15 cellular contexts compared by ENCODE assay signal in the genomic region with DNA sequence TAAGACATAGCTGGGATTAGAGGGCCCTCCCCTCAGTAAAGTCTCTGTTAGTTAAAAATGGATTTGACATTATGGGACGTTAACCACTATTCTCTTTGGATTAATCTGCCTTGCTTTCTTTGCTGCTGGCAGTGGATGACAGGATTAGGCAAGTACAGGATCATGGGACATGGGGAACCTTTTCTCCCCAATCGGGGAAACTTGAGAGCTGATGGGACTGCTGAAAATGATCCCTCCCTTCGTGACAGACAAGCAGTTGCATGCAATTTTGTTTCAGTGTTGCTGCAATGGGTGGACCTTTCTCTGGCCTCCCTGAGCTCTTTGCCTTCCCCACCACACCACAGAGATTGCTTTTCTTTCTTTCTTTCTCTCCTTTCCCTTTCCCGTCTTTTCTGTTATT.
DNase-seq lines count a peak whose midpoint lies in the region; ATAC-seq and TF ChIP-seq lines count a peak whose summit lies in the region.
"Had no signal": no experiment of that assay in that cellular context is flagged by ENCODE, and none has a peak within 500 bp of the region (broad histone marks: within the 10 kb centered on the region; RNA-seq: fewer than 3 reads in every experiment).

No MANE protein-coding gene starts in this region.

- no peaks in the 10 kb centered on the region for H3K9me3 ChIP-seq in right cardiac atrium (ENCODE audit: control insufficient read depth, low read length)
- no peaks in the 10 kb centered on the region for H3K9me3 ChIP-seq in gastroesophageal sphincter
- peaks cover 0 to 8% (median 2%) of the 10 kb centered on the region in 5 donors for H3K9me3 ChIP-seq in subcutaneous abdominal adipose tissue (ENCODE audit: control insufficient read depth in 5 of 5, low read length in 5 of 5)
- H3K9me3 ChIP-seq: HAP-1 had no signal

- 68% methylated on average over 4 of the region's 4 CpGs for WGBS in right cardiac atrium
- 79 to 89% methylated on average over 3 to 4 of the region's 4 CpGs for WGBS in gastroesophageal sphincter (ENCODE audit: low coverage in 1 of 2), 2 donors

- H3K9ac ChIP-seq in subcutaneous abdominal adipose tissue (ENCODE audit: low read length in 5 of 5): no peak overlapping the region
- H3K9ac ChIP-seq: GM23248 had no signal

- TF ChIP-seq EP300 in gastroesophageal sphincter (IDR thresholded peaks at IDR 0.05): no peak

- H3K27me3 ChIP-seq in right cardiac atrium (ENCODE audit: control insufficient read depth, insufficient read depth): no peaks in the 10 kb centered on the region
- no peaks in the 10 kb centered on the region for H3K27me3 ChIP-seq in gastroesophageal sphincter
- no peaks in the 10 kb centered on the region for H3K27me3 ChIP-seq in subcutaneous abdominal adipose tissue (ENCODE audit: control insufficient read depth in 5 of 5, insufficient read depth in 4 of 5, low read length in 5 of 5)

- peak in 1 of 3 donors; percentile 16 for DNase-seq in right cardiac atrium
- DNase-seq in cardiac septum (ENCODE audit: low spot score): no peak
- no peak for DNase-seq in HT-29 (ENCODE audit: low spot score)
- no peak for DNase-seq in HEK293T (ENCODE audit: extremely low spot score)
- no peak for DNase-seq in DMS79 treated with DMSO at 0.1 percent for 48 hours (lab: John Stamatoyannopoulos, UW)
- DNase-seq: C1 segment of cervical spinal cord; Calu3; CD4-positive, alpha-beta T cell; DMS 273 treated with DMSO at 0.1 percent for 48 hours; HFFc6 had no signal

- TF ChIP-seq POLR2A in gastroesophageal sphincter (IDR thresholded peaks at IDR 0.05): no peak

- H3K4me3 ChIP-seq in right cardiac atrium (ENCODE audit: low read length) (no peak overlapping the region), gastroesophageal sphincter (no peak overlapping the region), subcutaneous abdominal adipose tissue (ENCODE audit: low read depth in 1 of 5, low read length in 5 of 5) (peak overlapping the region in 2 of 5 donors; percentile 17 to 38)
- H3K4me3 ChIP-seq: GM12878, GM23248, HAP-1 had no signal

- CTCF ChIA-PET in HEK293T (lab: Yijun Ruan, JAX): no interaction called here

- H3K36me3 ChIP-seq in gastroesophageal sphincter: no peaks in the 10 kb centered on the region
- no peaks in the 10 kb centered on the region for H3K36me3 ChIP-seq in subcutaneous abdominal adipose tissue (ENCODE audit: control insufficient read depth in 5 of 5, insufficient read depth in 5 of 5, low read length in 5 of 5)
- H3K36me3 ChIP-seq: HAP-1 had no signal

- intact Hi-C loops in right cardiac atrium (cut with DNase I) (no loop called here), cardiac septum (cut with DNase I) (no loop called here)

- peak overlapping the region; percentile 12 for H3K27ac ChIP-seq in right cardiac atrium (ENCODE audit: low read length)
- H3K27ac ChIP-seq in gastroesophageal sphincter: no peak overlapping the region
- peak overlapping the region; percentile 69 for H3K27ac ChIP-seq in subcutaneous abdominal adipose tissue (ENCODE audit: low read depth, low read length)
- H3K27ac ChIP-seq: GM23248 had no signal

- no peaks in the 10 kb centered on the region for H3K4me1 ChIP-seq in right cardiac atrium (ENCODE audit: control insufficient read depth, insufficient read depth, low read length)
- no peaks in the 10 kb centered on the region for H3K4me1 ChIP-seq in gastroesophageal sphincter
- peaks cover 3 to 32% (median 15%) of the 10 kb centered on the region in 5 donors for H3K4me1 ChIP-seq in subcutaneous abdominal adipose tissue (ENCODE audit: control insufficient read depth in 5 of 5, insufficient read depth in 5 of 5, low read length in 5 of 5)

- TF ChIP-seq CTCF in gastroesophageal sphincter (IDR thresholded peaks at IDR 0.05): no peak

- POLR2A ChIA-PET in HEK293T (lab: Yijun Ruan, JAX): no interaction called here

- ATAC-seq in right cardiac atrium (peak; percentile 73 to 77), gastroesophageal sphincter (peak; percentile 62)
- ATAC-seq: GM12878 had no signal

TF ChIP-seq in HEK293T, 16 proteins besides CTCF, POLR2A, EP300 and RAD21:
- no peak for TF ChIP-seq SP1 (IDR thresholded peaks at IDR 0.05)
- no peak for TF ChIP-seq FOXM1 (IDR thresholded peaks at IDR 0.05; ENCODE audit: borderline replicate concordance)
- no peak for TF ChIP-seq SUZ12 (IDR thresholded peaks at IDR 0.05)
- no peak for TF ChIP-seq TARDBP (IDR thresholded peaks at IDR 0.05)
- TF ChIP-seq, protein P1, sequence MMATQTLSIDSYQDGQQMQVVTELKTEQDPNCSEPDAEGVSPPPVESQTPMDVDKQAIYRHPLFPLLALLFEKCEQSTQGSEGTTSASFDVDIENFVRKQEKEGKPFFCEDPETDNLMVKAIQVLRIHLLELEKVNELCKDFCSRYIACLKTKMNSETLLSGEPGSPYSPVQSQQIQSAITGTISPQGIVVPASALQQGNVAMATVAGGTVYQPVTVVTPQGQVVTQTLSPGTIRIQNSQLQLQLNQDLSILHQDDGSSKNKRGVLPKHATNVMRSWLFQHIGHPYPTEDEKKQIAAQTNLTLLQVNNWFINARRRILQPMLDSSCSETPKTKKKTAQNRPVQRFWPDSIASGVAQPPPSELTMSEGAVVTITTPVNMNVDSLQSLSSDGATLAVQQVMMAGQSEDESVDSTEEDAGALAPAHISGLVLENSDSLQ (IDR thresholded peaks at IDR 0.05): no peak
- TF ChIP-seq CTBP1 (IDR thresholded peaks at IDR 0.05; ENCODE audit: borderline replicate concordance): no peak
- no peak for TF ChIP-seq LEF1 (IDR thresholded peaks at IDR 0.05; ENCODE audit: borderline replicate concordance)
- TF ChIP-seq FOXK2 (IDR thresholded peaks at IDR 0.05): no peak
- no peak for TF ChIP-seq NFRKB (IDR thresholded peaks at IDR 0.05)
- no peak for TF ChIP-seq HDGF (IDR thresholded peaks at IDR 0.05; ENCODE audit: borderline replicate concordance)
- no peak for TF ChIP-seq BHLHE40 (IDR thresholded peaks at IDR 0.05; ENCODE audit: borderline replicate concordance)
- no peak for TF ChIP-seq ZNF384 (IDR thresholded peaks at IDR 0.05)
- TF ChIP-seq L3MBTL2 (conservative IDR thresholded peaks at IDR 0.05): no peak

Comparison
In these comparisons a context has a peak if more than half of its experiments do, and no peak if none do; other contexts are left out.
1. H3K27ac ChIP-seq: peak in right cardiac atrium (single experiment) and subcutaneous abdominal adipose tissue (single experiment); none in gastroesophageal sphincter (0 of 4).